13 cellular contexts compared by ENCODE assay signal in the genomic region with DNA sequence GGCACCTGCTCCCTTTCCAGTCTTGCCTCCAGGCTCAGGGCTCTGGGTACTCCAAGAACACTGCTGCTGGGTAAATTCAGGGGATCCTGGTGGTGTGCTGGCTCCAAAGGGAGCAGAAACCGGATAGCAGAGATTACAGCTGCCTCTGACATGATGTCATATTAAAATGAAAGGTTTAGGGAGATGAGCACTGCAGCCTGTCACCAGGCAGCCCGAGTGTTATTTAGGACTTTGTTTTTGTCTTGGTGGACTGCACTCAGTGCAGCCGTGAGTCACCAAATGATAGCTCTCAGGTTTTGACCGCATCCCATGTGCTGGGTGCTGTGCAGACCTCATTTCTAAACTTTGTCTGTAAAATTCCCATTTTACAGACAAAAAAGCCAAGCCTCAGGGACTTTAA.
DNase-seq lines count a peak whose midpoint lies in the region; ATAC-seq lines count a peak whose summit lies in the region.
"Had no signal": no experiment of that assay in that cellular context is flagged by ENCODE, and none has a peak within 500 bp of the region (broad histone marks: within the 10 kb centered on the region; RNA-seq: fewer than 3 reads in every experiment).

No MANE protein-coding gene starts in this region.

- ATAC-seq in T-helper 17 cell (no peak), HG03378 (IDR thresholded peaks at IDR 0.05; ENCODE audit: unreplicated experiment) (no peak), HG02623 (IDR thresholded peaks at IDR 0.05; ENCODE audit: unreplicated experiment) (no peak)

- no peaks in the 10 kb centered on the region for H3K36me3 Mint-ChIP-seq in T-helper 17 cell (ENCODE audit: low read depth)
- H3K36me3 Mint-ChIP-seq: naive B cell had no signal

- peak overlapping the region; percentile 60 for H3K27ac Mint-ChIP-seq in T-helper 17 cell
- H3K27ac Mint-ChIP-seq: endodermal cell had no signal

- H3K27me3 Mint-ChIP-seq in T-helper 17 cell: no peaks in the 10 kb centered on the region

- H3K4me1 Mint-ChIP-seq in T-helper 17 cell: peaks cover 31% of the 10 kb centered on the region
- H3K4me1 Mint-ChIP-seq: naive B cell had no signal

- DNase-seq in AG20443 (ENCODE audit: low spot score) (peak; percentile 63), HS-5 (ENCODE audit: low read depth) (peak; percentile 56), T-helper 17 cell (no peak), islet precursor cell (peak; percentile 94), NAMALWA (ENCODE audit: low spot score) (no peak)
- no peak for DNase-seq in stimulated activated naive CD4-positive, alpha-beta T cell (lab: John Stamatoyannopoulos, UW)
- DNase-seq: activated gamma-delta T cell, endodermal cell, naive B cell, NCI-H1105, SHP77 had no signal

- no peak overlapping the region for H3K4me3 Mint-ChIP-seq in T-helper 17 cell
- H3K4me3 Mint-ChIP-seq: endodermal cell, naive B cell had no signal

- no peaks in the 10 kb centered on the region for H3K9me3 ChIP-seq in T-helper 17 cell (ENCODE audit: control insufficient read depth, low read length, poor library complexity, severe bottlenecking)

Comparison
In these comparisons a context has a peak if more than half of its experiments do, and no peak if none do; other contexts are left out.
1. DNase-seq: peak in AG20443 (single experiment), HS-5 (single experiment) and islet precursor cell (single experiment); none in T-helper 17 cell (0 of 3), NAMALWA (single experiment) and stimulated activated naive CD4-positive, alpha-beta T cell (0 of 6).